ENCODE assay signal across 20 cellular contexts in the genomic region with DNA sequence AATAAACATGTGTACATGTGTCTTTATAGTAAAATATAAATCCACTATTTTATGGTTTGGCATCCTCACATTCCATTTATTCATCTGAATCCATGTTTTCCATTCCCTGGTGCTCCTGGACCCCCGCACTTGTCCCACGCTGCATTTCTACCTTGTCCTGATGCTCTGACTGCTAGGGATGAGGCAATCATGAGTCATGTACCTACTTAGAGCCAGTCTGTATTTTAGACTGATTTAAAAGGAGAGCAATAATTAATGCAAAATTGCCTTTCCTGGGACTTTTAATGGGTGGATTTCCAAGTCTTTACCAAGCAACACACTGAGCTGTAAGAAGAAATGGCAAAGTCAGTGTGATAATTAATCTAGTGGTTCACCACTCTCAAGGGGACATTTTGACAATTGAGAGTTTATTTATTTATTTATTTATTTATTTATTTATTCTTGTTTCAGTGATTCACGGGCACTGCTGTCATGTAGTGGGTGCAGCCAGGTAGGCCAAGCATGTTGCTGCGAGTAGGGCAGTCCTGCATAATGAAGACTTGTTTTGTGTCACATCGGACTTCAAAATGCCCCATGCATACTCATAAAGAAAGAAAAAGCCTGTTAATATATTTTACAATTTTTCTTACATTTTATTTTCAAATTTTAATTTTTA.
"Had no signal": no experiment of that assay in that cellular context is flagged by ENCODE, and none has a peak within 500 bp of the region (broad histone marks: within the 10 kb centered on the region; RNA-seq: fewer than 3 reads in every experiment).

No MANE protein-coding gene starts in this region.

- H3K27ac ChIP-seq: colonic mucosa, gastrocnemius medialis, prostate gland, tibial nerve had no signal

- H3K36me3 ChIP-seq: colonic mucosa, gastrocnemius medialis, prostate gland, tibial nerve had no signal

- H3K4me1 ChIP-seq: colonic mucosa, gastrocnemius medialis, prostate gland, tibial nerve had no signal

- H3K4me3 ChIP-seq: colonic mucosa, gastrocnemius medialis, mucosa of descending colon, prostate gland, tibial nerve had no signal

- H3K9me3 ChIP-seq: colonic mucosa, gastrocnemius medialis, mucosa of descending colon, prostate gland, tibial nerve had no signal

- H3K27me3 ChIP-seq: colonic mucosa, gastrocnemius medialis, tibial nerve had no signal

- ATAC-seq: activated CD4-positive, alpha-beta T cell treated with anti-CD3 and anti-CD28 coated beads for 36 hours; activated naive CD4-positive, alpha-beta T cell treated with anti-CD3 and anti-CD28 coated beads, Interleukin-2, amount 50 U/mL, for 72 hours; gastrocnemius medialis; left ventricle myocardium superior; mucosa of descending colon; right cardiac atrium; stimulated activated naive CD8-positive, alpha-beta T cell treated with anti-CD3 and anti-CD28 coated beads, Interleukin-15, Interleukin-2, amounts not matched to agents 100 U/mL and 50 U/mL, for 24 hours; WTC11 had no signal

- DNase-seq: activated CD4-positive, alpha-beta T cell treated with anti-CD3 and anti-CD28 coated beads for 36 hours; activated CD4-positive, alpha-beta T cell treated with anti-CD3 and anti-CD28 coated beads, Interleukin-2, amount 50 U/mL, for 48 hours; activated gamma-delta T cell; amniotic stem cell; colonic mucosa; endodermal cell; erythroblast; gastrocnemius medialis; head of caudate nucleus; kidney glomerular epithelial cell; left ventricle myocardium superior; mucosa of descending colon; naive B cell; stimulated activated naive CD8-positive, alpha-beta T cell treated with anti-CD3 and anti-CD28 coated beads, Interleukin-15, Interleukin-2, amounts not matched to agents 100 U/mL and 50 U/mL, for 24 hours; substantia nigra had no signal
